Comparison of ENCODE assay signal across 1 cellular context in the genomic region with DNA sequence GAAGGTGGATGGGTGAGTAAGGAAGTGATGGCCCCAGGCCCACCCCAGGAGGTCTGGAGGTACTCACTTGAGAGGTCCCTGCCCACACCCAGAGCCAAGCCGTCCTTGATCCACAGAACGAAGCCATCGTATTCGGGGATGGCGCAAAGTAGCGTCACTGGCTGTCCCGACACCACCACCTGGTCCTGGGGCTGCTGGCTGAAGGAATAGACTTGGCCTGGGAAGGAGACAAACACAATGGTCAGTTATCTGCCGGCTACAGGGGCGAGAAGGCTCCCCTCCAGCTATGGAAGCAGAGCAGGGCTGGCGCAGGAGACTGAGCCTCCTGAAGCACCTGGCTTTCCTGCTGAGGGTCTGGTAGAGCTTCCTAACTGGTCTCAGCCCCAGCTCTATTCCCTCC.
TF ChIP-seq lines count a peak whose summit lies in the region.

No MANE protein-coding gene starts in this region.

TF ChIP-seq in H1, 55 proteins besides CTCF, POLR2A, EP300 and RAD21 (continued from another document):
- no peak for TF ChIP-seq CHD1 (IDR thresholded peaks at IDR 0.05; ENCODE audit: low read depth, low read length)
- no peak for TF ChIP-seq KDM5A (IDR thresholded peaks at IDR 0.05; ENCODE audit: low read length)
- TF ChIP-seq RFX5 (IDR thresholded peaks at IDR 0.05; ENCODE audit: borderline replicate concordance, low read depth, low read length), result no peak
- no peak for TF ChIP-seq BACH1 (IDR thresholded peaks at IDR 0.05; ENCODE audit: low read length)
- no peak for TF ChIP-seq SUZ12 (IDR thresholded peaks at IDR 0.05; ENCODE audit: low read length)
